ENCODE assay signal across 9 cellular contexts in genomic region chr1:200890818-200891773, GRCh38. TPM values are rescaled to one million over a fixed set of nuclear protein-coding genes. Genes with fewer than 3 reads are reported as not detected.
DNase-seq lines count a peak whose midpoint lies in the region; ATAC-seq, FAIRE-seq and TF ChIP-seq lines count a peak whose summit lies in the region.
"Had no signal": no experiment of that assay in that cellular context is flagged by ENCODE, and none has a peak within 500 bp of the region (broad histone marks: within the 10 kb centered on the region; RNA-seq: fewer than 3 reads in every experiment).

No MANE protein-coding gene starts in this region.

- H3K4me3 Mint-ChIP-seq in CD8-positive, alpha-beta T cell = peak overlapping the region; percentile 77

- WGBS in HepG2 (ENCODE audit: low lambda C conversion rate) = 2% methylated on average over 33 of the region's 72 CpGs
- WGBS in thyroid gland, 2 donors = 3 to 4% methylated on average over 27 to 61 of the region's 72 CpGs

- TF ChIP-seq POLR2A in HepG2 (IDR thresholded peaks at IDR 0.05; ENCODE audit: insufficient read depth in 1 of 2, low read depth in 2 of 2, low read length in 2 of 2) (peak; percentile 16 to 56; a peak in 2 of 4 replicates), thyroid gland (IDR thresholded peaks at IDR 0.05) (no peak)

- peak overlapping the region; percentile 86 for H3K9ac ChIP-seq in HepG2 (ENCODE audit: insufficient read depth, low read depth, low read length)

- DNase-seq in CD8-positive, alpha-beta T cell = peak in 1 of 7 experiments; percentile 16
- DNase-seq in GM19239 (ENCODE audit: insufficient read length, low spot score) = no peak
- DNase-seq in NOMO-1 treated with dmso at 0.1 percent for 144 hours (lab: John Stamatoyannopoulos, UW; ENCODE audit: unreplicated experiment) = peak; percentile 47
- DNase-seq in choroid plexus epithelial cell (ENCODE audit: low read depth) = peak; percentile 36
- DNase-seq in HepG2 (ENCODE audit: low spot score) = peak; percentile 68
- DNase-seq in thyroid gland = peak in 1 of 2 donors; percentile 12

- peaks cover 13% of the 10 kb centered on the region for H3K79me2 ChIP-seq in HepG2 (ENCODE audit: insufficient read depth, low read length)

- H3K9me3 Mint-ChIP-seq in CD8-positive, alpha-beta T cell = no peaks in the 10 kb centered on the region

- peaks cover 48% of the 10 kb centered on the region for H3K4me1 ChIP-seq in CD8-positive, alpha-beta T cell (ENCODE audit: insufficient read depth, low read length)
- H3K4me1 ChIP-seq in HepG2 (ENCODE audit: insufficient read depth, low read length) = peaks cover 91% of the 10 kb centered on the region
- H3K4me1 ChIP-seq in thyroid gland = peaks cover 9 to 12% of the 10 kb centered on the region in 2 donors

- no peak overlapping the region for H2AFZ ChIP-seq in HepG2 (ENCODE audit: low read length)

- peaks cover 9% of the 10 kb centered on the region for H3K27me3 ChIP-seq in CD8-positive, alpha-beta T cell (ENCODE audit: insufficient read depth, low read length)
- H3K27me3 ChIP-seq in HepG2 (ENCODE audit: control insufficient read depth in 1 of 2, insufficient read depth in 2 of 2, low read length in 2 of 2) = no peaks in the 10 kb centered on the region
- H3K27me3 ChIP-seq in thyroid gland = no peaks in the 10 kb centered on the region

- POLR2A ChIA-PET in CD8-positive, alpha-beta T cell (lab: Charles Lee) = no interaction called here
- POLR2A ChIA-PET in HepG2 (lab: Yijun Ruan, JAX) = interaction anchor here (0.8 to 3.7 kb wide), 11 partner anchors 9 to 269 kb away, joined by 3 to 35 read pairs (median 5); partner anchors contain the start of gene DDX59

- H3K4me3 ChIP-seq in CD8-positive, alpha-beta T cell (ENCODE audit: low read depth, low read length) = peak overlapping the region; percentile 49
- H3K4me3 ChIP-seq in choroid plexus epithelial cell (ENCODE audit: low read depth, low read length) (peak overlapping the region; percentile 52), HepG2 (replicated peaks in 1 of 3; ENCODE audit: insufficient read depth in 1 of 3, low read depth in 2 of 3, low read length in 3 of 3) (peak overlapping the region; percentile 68 to 82 (median 70)), thyroid gland (replicated peaks in 1 of 3) (peak overlapping the region in 2 of 3 donors; percentile 21 to 24)

- peak; percentile 68 for TF ChIP-seq RAD21 in HepG2 (CRISPR knock-in tag; IDR thresholded peaks at IDR 0.05)

- TF ChIP-seq EP300 in HepG2 (IDR thresholded peaks at IDR 0.05; ENCODE audit: low read depth in 2 of 2, low read length in 2 of 2) = no peak; a peak in 1 of 4 replicates
- TF ChIP-seq EP300 in HepG2 (CRISPR knock-in tag; IDR thresholded peaks at IDR 0.05; ENCODE audit: borderline replicate concordance) = no peak

- no peaks in the 10 kb centered on the region for H3K36me3 ChIP-seq in CD8-positive, alpha-beta T cell (ENCODE audit: insufficient read depth, low read length)
- H3K36me3 ChIP-seq in HepG2 (replicated peaks in 1 of 2; ENCODE audit: control insufficient read depth in 1 of 2, insufficient read depth in 2 of 2, low read length in 2 of 2) (no peaks in the 10 kb centered on the region), thyroid gland (no peaks in the 10 kb centered on the region)

- no peaks in the 10 kb centered on the region for H3K36me3 Mint-ChIP-seq in CD8-positive, alpha-beta T cell

- intact Hi-C loops in CD8-positive, alpha-beta T cell (cut with DNase I, micrococcal nuclease) = no loop called here
- intact Hi-C loops in HepG2 (cut with micrococcal nuclease; ENCODE audit: unreplicated experiment) = loop anchor here (1.0 to 10.0 kb wide), 4 partner anchors 78 to 224 kb away; partner anchors contain the start of genes CACNA1S and KIF21B
- intact Hi-C loops in thyroid gland (cut with DNase I) = no loop called here

- H3K27ac ChIP-seq in CD8-positive, alpha-beta T cell (ENCODE audit: low read depth, low read length) = no peak overlapping the region
- H3K27ac ChIP-seq in HepG2 (ENCODE audit: extremely low read length, insufficient read depth, low read length) (peak overlapping the region; percentile 92), thyroid gland (no peak overlapping the region)

- ATAC-seq in CD8-positive, alpha-beta T cell = no peak
- ATAC-seq in HepG2 (peak; percentile 60), HG03457 (IDR thresholded peaks at IDR 0.05; ENCODE audit: unreplicated experiment) (no peak), GM21447 (IDR thresholded peaks at IDR 0.05; ENCODE audit: unreplicated experiment) (no peak)

- H4K20me1 ChIP-seq in HepG2 (ENCODE audit: insufficient read depth, low read length) = no peaks in the 10 kb centered on the region

- in situ Hi-C loops in HepG2 (cut with HindIII; ENCODE audit: extremely low pct_ligation_motif_present, low pct_unique_long_range_greater_than_20kb) = loop anchor here (5.0 kb wide), 2 partner anchors 81 to 151 kb away; no protein-coding TSS in a partner anchor

- CTCF ChIA-PET in CD8-positive, alpha-beta T cell (lab: Charles Lee) = interaction anchor here (1.0 to 1.7 kb wide), 4 partner anchors 10 to 17 kb away, joined by 3 read pairs; no protein-coding TSS in a partner anchor
- CTCF ChIA-PET in HepG2 (lab: Yijun Ruan, JAX; ENCODE audit: low intra/inter-chr PET ratio, low total read pairs) = interaction anchor here (0.6 to 2.2 kb wide), 4 partner anchors 17 to 152 kb away, joined by 3 to 14 read pairs (median 6); no protein-coding TSS in a partner anchor

- TF ChIP-seq CTCF in CD8-positive, alpha-beta T cell (IDR thresholded peaks at IDR 0.05) = no peak
- TF ChIP-seq CTCF in choroid plexus epithelial cell (conservative IDR thresholded peaks at IDR 0.05; ENCODE audit: low read depth, low read length) (peak; percentile 69), HepG2 (CRISPR knock-in tag; IDR thresholded peaks at IDR 0.05) (peak; percentile 78), thyroid gland (IDR thresholded peaks at IDR 0.05) (peak in 1 of 6 experiments; percentile 16)

- H3K9me3 ChIP-seq in CD8-positive, alpha-beta T cell (ENCODE audit: low read length) = no peaks in the 10 kb centered on the region
- H3K9me3 ChIP-seq in HepG2 (ENCODE audit: low read length) (no peaks in the 10 kb centered on the region), thyroid gland (no peaks in the 10 kb centered on the region)

- peaks cover 17% of the 10 kb centered on the region for H3K27me3 Mint-ChIP-seq in CD8-positive, alpha-beta T cell (ENCODE audit: low read depth)

- H3K4me1 Mint-ChIP-seq in CD8-positive, alpha-beta T cell (ENCODE audit: low read depth) = peaks cover 51% of the 10 kb centered on the region

- FAIRE-seq in GM19239 (lab: Jason Lieb, UNC) (peak; percentile 91), HepG2 (lab: Jason Lieb, UNC) (no peak)

- H3K4me2 ChIP-seq in HepG2 (ENCODE audit: low read depth, low read length) = peak overlapping the region; percentile 92

- H3K27ac Mint-ChIP-seq in CD8-positive, alpha-beta T cell = no peak overlapping the region

- TSS peak; percentile 94 for BruUV-seq in HepG2 (replicated peaks; lab: Mats Ljungman, UMichigan)

RNA-seq across cellular contexts. Expression of gene INAVA, which starts 3.6 kb away (rescaled TPM):
- not detected for total RNA-seq in CD8-positive, alpha-beta T cell
- total RNA-seq in HepG2 (2016; rRNA removed; fragmentation: Illumina TruSeq; extraction: Trizol) (11.7 and 13.5 TPM in 2 replicates), thyroid gland (under 1 TPM in 1 of 4 donors, not detected in 3; 0.27 TPM)
- total RNA-seq in HepG2 (2016; cell fraction: cytosol; rRNA removed; fragmentation: Illumina TruSeq; extraction: Trizol; ENCODE audit: low read depth) = 3.1 and 3.9 TPM in 2 replicates
- 10.6 and 11.8 TPM in 2 replicates for total RNA-seq in HepG2 (2016; cell fraction: insoluble cytoplasmic fraction; rRNA removed; fragmentation: Illumina TruSeq; extraction: Trizol)
- total RNA-seq in HepG2 (2016; cell fraction: membrane; rRNA removed; fragmentation: Illumina TruSeq; extraction: Trizol) = 8.9 and 10.3 TPM in 2 replicates
- 11.6 and 14.2 TPM in 2 replicates for total RNA-seq in HepG2 (2016; cell fraction: nucleus; rRNA removed; fragmentation: Illumina TruSeq; extraction: Trizol)
- 6.0 and 6.4 TPM in 2 replicates for polyA plus RNA-seq in HepG2 (2011; rRNA removed)
- 3.9 and 5.0 TPM in 2 replicates for polyA plus RNA-seq in HepG2 (2011; cell fraction: cytosol; rRNA removed)
- 18.1 and 23.0 TPM in 2 replicates for polyA plus RNA-seq in HepG2 (2011; cell fraction: nucleus; rRNA removed)
- 3.4 and 3.6 TPM in 2 replicates for polyA plus RNA-seq in HepG2 (2012)
- polyA plus RNA-seq in HepG2 (2016; cell fraction: cytosol; fragmentation: Illumina TruSeq; extraction: Trizol; ENCODE audit: low read depth) = 1.4 and 1.5 TPM in 2 replicates
- 10.3 and 14.8 TPM in 2 replicates for polyA plus RNA-seq in HepG2 (2016; cell fraction: insoluble cytoplasmic fraction; fragmentation: Illumina TruSeq; extraction: Trizol; ENCODE audit: low read depth)
- polyA plus RNA-seq in HepG2 (2016; cell fraction: membrane; fragmentation: Illumina TruSeq; extraction: Trizol; ENCODE audit: low read depth) = 4.6 and 5.4 TPM in 2 replicates
- polyA plus RNA-seq in HepG2 (2016; cell fraction: nucleus; fragmentation: Illumina TruSeq; extraction: Trizol; ENCODE audit: insufficient read depth, low read depth) = 28.3 and 29.7 TPM in 2 replicates
- polyA minus RNA-seq in HepG2 (2011; rRNA and poly(A)+ RNA removed; ENCODE audit: low replicate concordance) = 0.42 and 11.2 TPM in 2 replicates
- polyA minus RNA-seq in HepG2 (2011; cell fraction: cytosol; rRNA and poly(A)+ RNA removed) = 4.3 and 7.2 TPM in 2 replicates
- polyA minus RNA-seq in HepG2 (2011; cell fraction: nucleus; rRNA and poly(A)+ RNA removed) = 6.0 and 7.9 TPM in 2 replicates
- total RNA-seq: subcutaneous adipose tissue had no signal

RNA-seq across cellular contexts. Expression of gene GPR25, which starts 18.3 kb away (rescaled TPM):
- 1 to 10 TPM in 1 of 2 experiments, under 1 TPM in 1; 0.83 to 1.7 TPM for total RNA-seq in CD8-positive, alpha-beta T cell
- total RNA-seq in HepG2 (2016; rRNA removed; fragmentation: Illumina TruSeq; extraction: Trizol) (not detected in 2 replicates), thyroid gland (under 1 TPM in 1 of 4 donors, not detected in 3; 0.27 TPM)
- total RNA-seq in HepG2 (2016; cell fraction: cytosol; rRNA removed; fragmentation: Illumina TruSeq; extraction: Trizol; ENCODE audit: low read depth) = not detected in 2 replicates
- not detected in 2 replicates for total RNA-seq in HepG2 (2016; cell fraction: insoluble cytoplasmic fraction; rRNA removed; fragmentation: Illumina TruSeq; extraction: Trizol)
- not detected in 2 replicates for total RNA-seq in HepG2 (2016; cell fraction: membrane; rRNA removed; fragmentation: Illumina TruSeq; extraction: Trizol)
- not detected in 2 replicates for total RNA-seq in HepG2 (2016; cell fraction: nucleus; rRNA removed; fragmentation: Illumina TruSeq; extraction: Trizol)
- not detected in 2 replicates for polyA plus RNA-seq in HepG2 (2011; rRNA removed)
- not detected in 2 replicates for polyA plus RNA-seq in HepG2 (2011; cell fraction: cytosol; rRNA removed)
- 0.14 TPM in 1 of 2 replicates, not detected in the other for polyA plus RNA-seq in HepG2 (2011; cell fraction: nucleus; rRNA removed)
- polyA plus RNA-seq in HepG2 (2012) = not detected in 2 replicates
- not detected in 2 replicates for polyA plus RNA-seq in HepG2 (2016; cell fraction: cytosol; fragmentation: Illumina TruSeq; extraction: Trizol; ENCODE audit: low read depth)
- not detected in 2 replicates for polyA plus RNA-seq in HepG2 (2016; cell fraction: insoluble cytoplasmic fraction; fragmentation: Illumina TruSeq; extraction: Trizol; ENCODE audit: low read depth)
- polyA plus RNA-seq in HepG2 (2016; cell fraction: membrane; fragmentation: Illumina TruSeq; extraction: Trizol; ENCODE audit: low read depth) = not detected in 2 replicates
- polyA plus RNA-seq in HepG2 (2016; cell fraction: nucleus; fragmentation: Illumina TruSeq; extraction: Trizol; ENCODE audit: insufficient read depth, low read depth) = not detected in 2 replicates
- polyA minus RNA-seq in HepG2 (2011; rRNA and poly(A)+ RNA removed; ENCODE audit: low replicate concordance) = not detected in 2 replicates
- polyA minus RNA-seq in HepG2 (2011; cell fraction: cytosol; rRNA and poly(A)+ RNA removed) = not detected in 2 replicates
- polyA minus RNA-seq in HepG2 (2011; cell fraction: nucleus; rRNA and poly(A)+ RNA removed) = not detected in 2 replicates
- total RNA-seq: subcutaneous adipose tissue had no signal

Comparison
In these comparisons a context has a peak if more than half of its experiments do, and no peak if none do; other contexts are left out.
1. POLR2A ChIP-seq: peak in HepG2 (2 of 2); none in thyroid gland (0 of 2).
2. Peak in every context shown above with its lines, with median percentiles within 50 percentile points of each other: H3K4me3 ChIP-seq.